In genomic region chr9:107487521-107488399, GRCh38 we compare ENCODE assay signal across 9 cellular contexts. TPM values are rescaled to one million over a fixed set of nuclear protein-coding genes. Genes with fewer than 3 reads are reported as not detected.
DNase-seq lines count a peak whose midpoint lies in the region; ATAC-seq, FAIRE-seq and TF ChIP-seq lines count a peak whose summit lies in the region.
"Had no signal": no experiment of that assay in that cellular context is flagged by ENCODE, and none has a peak within 500 bp of the region (broad histone marks: within the 10 kb centered on the region; RNA-seq: fewer than 3 reads in every experiment).

No MANE protein-coding gene starts in this region.

- CTCF ChIA-PET in activated CD8-positive, alpha-beta T cell treated with anti-CD3 and anti-CD28 coated beads, Interleukin-2, amount 10 ng/mL, durations not matched to agents 7 days and 5 days (lab: Charles Lee): interaction anchor here (0.8 kb wide), 1 partner anchor 22 kb away, joined by 4 read pairs; no protein-coding TSS in a partner anchor

- H3K27ac Mint-ChIP-seq in activated CD8-positive, alpha-beta T cell treated with anti-CD3 and anti-CD28 coated beads, Interleukin-2, amount 10 ng/mL, durations not matched to agents 7 days and 5 days: no peak overlapping the region
- H3K27ac Mint-ChIP-seq: activated naive CD4-positive, alpha-beta T cell treated with anti-CD3 and anti-CD28 coated beads, Interleukin-2, amount 50 U/mL, for 72 hours had no signal

- peak overlapping the region; percentile 22 for H3K4me3 Mint-ChIP-seq in activated CD8-positive, alpha-beta T cell treated with anti-CD3 and anti-CD28 coated beads, Interleukin-2, amount 10 ng/mL, durations not matched to agents 7 days and 5 days

- H3K4me1 ChIP-seq in heart right ventricle (peaks cover 3 to 71% (median 19%) of the 10 kb centered on the region in 9 donors), psoas muscle (peaks cover 24% of the 10 kb centered on the region)

- POLR2A ChIA-PET in activated CD8-positive, alpha-beta T cell treated with anti-CD3 and anti-CD28 coated beads, Interleukin-2, amount 10 ng/mL, durations not matched to agents 7 days and 5 days (lab: Charles Lee): no interaction called here

- intact Hi-C loops in heart right ventricle (cut with DNase I) (loop anchor here in 9 of 10 donors (1.0 to 10.0 kb wide), 18 partner anchors 100 to 1277 kb away; no protein-coding TSS in a partner anchor), psoas muscle (cut with DNase I) (loop anchor here (2.0 to 10.0 kb wide), 6 partner anchors 263 to 1275 kb away; no protein-coding TSS in a partner anchor)

- no peaks in the 10 kb centered on the region for H3K9me3 Mint-ChIP-seq in activated CD8-positive, alpha-beta T cell treated with anti-CD3 and anti-CD28 coated beads, Interleukin-2, amount 10 ng/mL, durations not matched to agents 7 days and 5 days (ENCODE audit: insufficient read depth)
- H3K9me3 Mint-ChIP-seq: activated naive CD4-positive, alpha-beta T cell treated with anti-CD3 and anti-CD28 coated beads, Interleukin-2, amount 50 U/mL, for 72 hours had no signal

- H3K4me3 ChIP-seq in heart right ventricle (peak overlapping the region; percentile 60 to 94 (median 80)), psoas muscle (peak overlapping the region; percentile 94)

- TF ChIP-seq CTCF in heart right ventricle (IDR thresholded peaks at IDR 0.05) (peak; percentile 15 to 71 (median 54)), psoas muscle (IDR thresholded peaks at IDR 0.05) (peak; percentile 27)

- peaks cover 2% of the 10 kb centered on the region for H3K36me3 Mint-ChIP-seq in activated CD8-positive, alpha-beta T cell treated with anti-CD3 and anti-CD28 coated beads, Interleukin-2, amount 10 ng/mL, durations not matched to agents 7 days and 5 days (ENCODE audit: low read depth)

- no peak for FAIRE-seq in urothelium cell line (lab: Jason Lieb, UNC)

- no peak for ATAC-seq in activated CD8-positive, alpha-beta T cell treated with anti-CD3 and anti-CD28 coated beads, Interleukin-2, amount 10 ng/mL, durations not matched to agents 7 days and 5 days
- ATAC-seq in heart right ventricle: peak in 6 of 8 donors; percentile 1 to 17 (median 7)
- ATAC-seq in psoas muscle: no peak
- ATAC-seq in HG02884 (IDR thresholded peaks at IDR 0.05; ENCODE audit: unreplicated experiment): no peak

- peak; percentile 64 for DNase-seq in activated effector memory CD4-positive, alpha-beta T cell treated with anti-CD3 and anti-CD28 coated beads, Interleukin-2, amount 50 U/mL, for 16 hours
- no peak for DNase-seq in activated effector memory CD4-positive, alpha-beta T cell treated with Interleukin-2 at 50 U/mL for 16 hours
- DNase-seq in activated CD8-positive, alpha-beta T cell treated with anti-CD3 and anti-CD28 coated beads, Interleukin-2, amount 10 ng/mL, durations not matched to agents 7 days and 5 days: peak; percentile 27
- DNase-seq in heart right ventricle (peak; percentile 50 to 67), psoas muscle (peak; percentile 55 to 72), urothelium cell line (ENCODE audit: low spot score) (no peak), NCI-H2196 (lab: John Stamatoyannopoulos, UW; ENCODE audit: unreplicated experiment) (no peak)

- peaks cover 16% of the 10 kb centered on the region for H3K4me1 Mint-ChIP-seq in activated CD8-positive, alpha-beta T cell treated with anti-CD3 and anti-CD28 coated beads, Interleukin-2, amount 10 ng/mL, durations not matched to agents 7 days and 5 days (ENCODE audit: low read depth)

- peak overlapping the region; percentile 77 to 98 (median 94) for H3K27ac ChIP-seq in heart right ventricle
- peak overlapping the region; percentile 94 for H3K27ac ChIP-seq in psoas muscle

- WGBS in heart right ventricle, 2 donors: 4 to 12% methylated on average over 83 to 92 of the region's 92 CpGs
- WGBS in psoas muscle, 3 donors: 41 to 56% (median 48%) methylated on average over 80 to 92 of the region's 92 CpGs

- H3K27me3 Mint-ChIP-seq in activated CD8-positive, alpha-beta T cell treated with anti-CD3 and anti-CD28 coated beads, Interleukin-2, amount 10 ng/mL, durations not matched to agents 7 days and 5 days (ENCODE audit: low read depth): peaks cover 51% of the 10 kb centered on the region

- no peaks in the 10 kb centered on the region for H3K9me3 ChIP-seq in heart right ventricle
- H3K9me3 ChIP-seq in psoas muscle: no peaks in the 10 kb centered on the region

- H3K27me3 ChIP-seq in heart right ventricle (peaks cover 0 to 48% (median 0%) of the 10 kb centered on the region in 7 donors), psoas muscle (ENCODE audit: insufficient read depth in 3 of 3, low read length in 2 of 3) (no peaks in the 10 kb centered on the region)

- H3K36me3 ChIP-seq in heart right ventricle (peaks cover 0 to 45% (median 8%) of the 10 kb centered on the region in 9 donors), psoas muscle (ENCODE audit: insufficient read depth in 1 of 2, low read depth in 1 of 2) (peaks cover 0 to 34% of the 10 kb centered on the region in 2 donors)

RNA-seq across cellular contexts. Expression of gene KLF4, which starts 1.8 kb away (rescaled TPM):
- total RNA-seq in activated CD8-positive, alpha-beta T cell treated with anti-CD3 and anti-CD28 coated beads, Interleukin-2, amount 10 ng/mL, durations not matched to agents 7 days and 5 days: 1 to 10 TPM; 1.5 to 1.9 TPM
- total RNA-seq in heart right ventricle: 10 to 100 TPM; 16.7 to 62.2 (median 31.0) TPM
- 10 to 100 TPM; 19.1 to 23.2 TPM for polyA plus RNA-seq in heart right ventricle
- total RNA-seq in psoas muscle: 10 to 100 TPM; 11.6 to 17.2 (median 14.7) TPM
- 10 to 100 TPM in 2 of 3 donors, 1 to 10 TPM in 1; 7.5 to 14.6 (median 12.0) TPM for polyA plus RNA-seq in psoas muscle

Comparison
In these comparisons a context has a peak if more than half of its experiments do, and no peak if none do; other contexts are left out.
1. DNase-seq: peak in activated effector memory CD4-positive, alpha-beta T cell treated with anti-CD3 and anti-CD28 coated beads, Interleukin-2, amount 50 U/mL, for 16 hours (single experiment), activated CD8-positive, alpha-beta T cell treated with anti-CD3 and anti-CD28 coated beads, Interleukin-2, amount 10 ng/mL, durations not matched to agents 7 days and 5 days (single experiment), heart right ventricle (2 of 2) and psoas muscle (2 of 2); none in activated effector memory CD4-positive, alpha-beta T cell treated with Interleukin-2 at 50 U/mL for 16 hours (single experiment), urothelium cell line (single experiment) and NCI-H2196 (single experiment).
2. ATAC-seq: peak in heart right ventricle (6 of 8); none in activated CD8-positive, alpha-beta T cell treated with anti-CD3 and anti-CD28 coated beads, Interleukin-2, amount 10 ng/mL, durations not matched to agents 7 days and 5 days (single experiment), psoas muscle (0 of 4) and HG02884 (single experiment).
3. RNA of gene KLF4, which starts 1.8 kb away (total RNA-seq): 16.7 to 62.2 TPM in heart right ventricle and 11.6 to 17.2 TPM in psoas muscle; 1.5 to 1.9 TPM in activated CD8-positive, alpha-beta T cell treated with anti-CD3 and anti-CD28 coated beads, Interleukin-2, amount 10 ng/mL, durations not matched to agents 7 days and 5 days; every median in the first group is over 4 times any median in the second.